In the genomic region with DNA sequence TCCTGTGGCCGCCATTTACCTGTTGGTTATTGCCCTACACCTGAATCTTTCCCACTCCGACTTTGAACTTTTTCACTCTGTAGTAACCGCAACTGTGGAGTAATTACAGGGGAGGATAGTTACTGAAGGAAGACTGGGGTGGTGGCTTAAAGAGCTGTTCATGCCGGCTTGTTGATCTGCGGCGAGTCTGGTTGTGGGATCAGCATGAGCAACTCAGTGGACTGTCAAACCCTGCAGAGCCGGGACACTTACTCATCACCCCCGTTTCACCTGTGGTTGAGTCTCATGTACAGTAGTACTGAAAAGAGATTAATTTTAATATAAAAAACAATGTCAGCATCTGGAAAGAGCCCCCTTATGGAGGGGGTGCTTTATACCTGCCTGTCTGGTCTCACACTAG, we compare ENCODE assay signal across 11 cellular contexts. TPM values are rescaled to one million over a fixed set of nuclear protein-coding genes. Genes with fewer than 3 reads are reported as not detected.
A peak's percentile ranks its signal among the peaks of the same experiment; 100 is the strongest.
DNase-seq lines count a peak whose midpoint lies in the region; ATAC-seq, FAIRE-seq and TF ChIP-seq lines count a peak whose summit lies in the region.
"Had no signal": no experiment of that assay in that cellular context is flagged by ENCODE, and none has a peak within 500 bp of the region (broad histone marks: within the 10 kb centered on the region; RNA-seq: fewer than 3 reads in every experiment).

No MANE protein-coding gene starts in this region.

- TF ChIP-seq EP300 in GM12878 (IDR thresholded peaks at IDR 0.05; ENCODE audit: borderline replicate concordance in 1 of 2, control insufficient read depth in 1 of 2, low read depth in 2 of 2, low read length in 2 of 2) = no peak

- H3K36me3 Mint-ChIP-seq in CD8-positive, alpha-beta T cell = peaks cover 47% of the 10 kb centered on the region
- peaks cover 13% of the 10 kb centered on the region for H3K36me3 Mint-ChIP-seq in IgD-negative memory B cell
- peaks cover 7% of the 10 kb centered on the region for H3K36me3 Mint-ChIP-seq in natural killer cell treated with Interleukin-12 subunit alpha and Interleukin-12 subunit beta and Interleukin-15 and Interleukin-18, amount 100 ng/mL, for 72 hours
- H3K36me3 Mint-ChIP-seq in glutamatergic neuron (ENCODE audit: unreplicated experiment) = peaks cover 11% of the 10 kb centered on the region

- no peak overlapping the region for H3K4me3 ChIP-seq in CD8-positive, alpha-beta T cell (ENCODE audit: low read depth, low read length)
- H3K4me3 ChIP-seq in GM12878 = peak overlapping the region; percentile 95; the same call in 1 of the 2 replicates

- BruUV-seq in GM12878 (replicated peaks; lab: Mats Ljungman, UMichigan) = no TSS peak

- H3K27ac ChIP-seq in CD8-positive, alpha-beta T cell (ENCODE audit: low read depth, low read length) = no peak overlapping the region
- no peak overlapping the region for H3K27ac ChIP-seq in GM12878 (ENCODE audit: control insufficient read depth, insufficient read depth)

- no peak for TF ChIP-seq RAD21 in GM12878 (IDR thresholded peaks at IDR 0.05; ENCODE audit: insufficient read depth, low read depth, low read length)

- peaks cover 59% of the 10 kb centered on the region for H3K4me1 Mint-ChIP-seq in CD8-positive, alpha-beta T cell (ENCODE audit: low read depth)
- H3K4me1 Mint-ChIP-seq in IgD-negative memory B cell (peaks cover 27 to 32% (median 31%) of the 10 kb centered on the region in 3 donors), glutamatergic neuron (ENCODE audit: low read depth, unreplicated experiment) (peaks cover 10% of the 10 kb centered on the region)
- peaks cover 46 to 48% of the 10 kb centered on the region in 2 donors for H3K4me1 Mint-ChIP-seq in natural killer cell treated with Interleukin-12 subunit alpha and Interleukin-12 subunit beta and Interleukin-15 and Interleukin-18, amount 100 ng/mL, for 72 hours (ENCODE audit: low read depth in 2 of 2)

- SMC1A ChIA-PET in GM12878 (lab: Charles Lee; ENCODE audit: uncharacterized antibody, unreplicated experiment) = no interaction called here

- peak overlapping the region; percentile 95; the same call in 1 of the 2 replicates for H3K4me2 ChIP-seq in GM12878 (ENCODE audit: control insufficient read depth, insufficient read depth)

- no peak for ATAC-seq in CD8-positive, alpha-beta T cell
- ATAC-seq in GM12878 = no peak
- ATAC-seq in natural killer cell treated with Interleukin-12 subunit alpha and Interleukin-12 subunit beta and Interleukin-15 and Interleukin-18, amount 100 ng/mL, for 72 hours = no peak
- no peak for ATAC-seq in HG03521 (IDR thresholded peaks at IDR 0.05; ENCODE audit: unreplicated experiment)

- peaks cover 39% of the 10 kb centered on the region for H3K4me1 ChIP-seq in CD8-positive, alpha-beta T cell (ENCODE audit: insufficient read depth, low read length)
- peaks cover 11% of the 10 kb centered on the region; the same call in 1 of the 2 replicates for H3K4me1 ChIP-seq in GM12878 (ENCODE audit: control insufficient read depth, insufficient read depth, low read length)

- no peaks in the 10 kb centered on the region for H3K9me3 ChIP-seq in CD8-positive, alpha-beta T cell (ENCODE audit: low read length)
- no peaks in the 10 kb centered on the region; the same call in 2 of the 3 replicates for H3K9me3 ChIP-seq in GM12878 (replicated peaks; ENCODE audit: control insufficient read depth, insufficient read depth, low read length)

- TF ChIP-seq POLR2A in GM12878 (IDR thresholded peaks at IDR 0.05; ENCODE audit: low read depth, low read length) = no peak

- intact Hi-C loops in CD8-positive, alpha-beta T cell (cut with DNase I, micrococcal nuclease) = loop anchor here (5.0 to 10.0 kb wide), 2 partner anchors 464 to 1593 kb away; partner anchors contain the start of gene UBE2F (in 1 of the 2)
- intact Hi-C loops in GM12878 (cut with micrococcal nuclease; ENCODE audit: unreplicated experiment) = no loop called here

- in situ Hi-C loops in GM12878 (cut with MboI) = no loop called here

- peak overlapping the region; percentile 95 for H3K27ac Mint-ChIP-seq in CD8-positive, alpha-beta T cell
- H3K27ac Mint-ChIP-seq in IgD-negative memory B cell (peak overlapping the region in 1 of 3 donors; percentile 55), glutamatergic neuron (ENCODE audit: unreplicated experiment) (no peak overlapping the region)
- peak overlapping the region; percentile 89 to 92 for H3K27ac Mint-ChIP-seq in natural killer cell treated with Interleukin-12 subunit alpha and Interleukin-12 subunit beta and Interleukin-15 and Interleukin-18, amount 100 ng/mL, for 72 hours

- no peaks in the 10 kb centered on the region for H3K27me3 Mint-ChIP-seq in CD8-positive, alpha-beta T cell (ENCODE audit: low read depth)
- H3K27me3 Mint-ChIP-seq in IgD-negative memory B cell = no peaks in the 10 kb centered on the region
- no peaks in the 10 kb centered on the region for H3K27me3 Mint-ChIP-seq in natural killer cell treated with Interleukin-12 subunit alpha and Interleukin-12 subunit beta and Interleukin-15 and Interleukin-18, amount 100 ng/mL, for 72 hours
- H3K27me3 Mint-ChIP-seq in glutamatergic neuron (ENCODE audit: unreplicated experiment) = peaks cover 6% of the 10 kb centered on the region

- WGBS in GM12878 (ENCODE audit: insufficient coverage, insufficient replicate concordance, low lambda C conversion rate, missing lambda C conversion rate) = 94% methylated on average over 8 of the region's 8 CpGs

- no peak for DNase-seq in CD8-positive, alpha-beta T cell
- DNase-seq in GM12878 (ENCODE audit: low read depth, low spot score) (no peak), iPS-NIHi7 (ENCODE audit: extremely low spot score) (no peak), glutamatergic neuron (no peak)
- no peak for DNase-seq in natural killer cell treated with Interleukin-12 subunit alpha and Interleukin-12 subunit beta and Interleukin-15 and Interleukin-18, amount 100 ng/mL, for 72 hours (ENCODE audit: low spot score)
- DNase-seq: activated CD8-positive, alpha-beta memory T cell treated with anti-CD3 and anti-CD28 coated beads for 24 hours; aorta; NCI-H187 treated with DMSO at 0.1 percent for 48 hours had no signal

- H3K27me3 ChIP-seq in CD8-positive, alpha-beta T cell (ENCODE audit: insufficient read depth, low read length) = no peaks in the 10 kb centered on the region
- no peaks in the 10 kb centered on the region for H3K27me3 ChIP-seq in GM12878 (replicated peaks in 1 of 2; ENCODE audit: control insufficient read depth in 2 of 2, insufficient read depth in 2 of 2, low read length in 1 of 2)

- H4K20me1 ChIP-seq in GM12878 (ENCODE audit: control insufficient read depth, insufficient read depth) = no peaks in the 10 kb centered on the region

- POLR2A ChIA-PET in CD8-positive, alpha-beta T cell (lab: Charles Lee) = no interaction called here
- POLR2A ChIA-PET in GM12878 (lab: Charles Lee) = interaction anchor here (0.6 to 1.1 kb wide), 2 partner anchors 12 to 40 kb away, joined by 3 read pairs; no protein-coding TSS in a partner anchor

- H2AFZ ChIP-seq in GM12878 (ENCODE audit: control insufficient read depth, low read depth, low read length) = no peak overlapping the region

- CTCF ChIA-PET in CD8-positive, alpha-beta T cell (lab: Charles Lee) = no interaction called here
- CTCF ChIA-PET in GM12878 (lab: Yijun Ruan, JAX) = no interaction called here

- H3K9ac ChIP-seq in GM12878 (ENCODE audit: control insufficient read depth, insufficient read depth, low read length) = no peak overlapping the region

- peaks cover 3% of the 10 kb centered on the region for H3K36me3 ChIP-seq in CD8-positive, alpha-beta T cell (ENCODE audit: insufficient read depth, low read length)
- H3K36me3 ChIP-seq in GM12878 (ENCODE audit: control insufficient read depth in 2 of 2, insufficient read depth in 2 of 2, low read length in 1 of 2) = peaks cover 0 to 5% of the 10 kb centered on the region in 2 experiments; a peak in 2 of 4 replicates

- RAD21 ChIA-PET in GM12878 (lab: Charles Lee; ENCODE audit: unreplicated experiment) = interaction anchor here (1.0 kb wide), 1 partner anchor 32 kb away, joined by 3 read pairs; no protein-coding TSS in a partner anchor

- H3K79me2 ChIP-seq in GM12878 (ENCODE audit: control insufficient read depth, insufficient read depth, low read length) = peaks cover 48% of the 10 kb centered on the region

- no peak for FAIRE-seq in GM12878 (lab: Jason Lieb, UNC)
- FAIRE-seq: endometrium had no signal

- H3K4me3 Mint-ChIP-seq in CD8-positive, alpha-beta T cell = peak overlapping the region; percentile 91
- H3K4me3 Mint-ChIP-seq in IgD-negative memory B cell (peak overlapping the region in 3 of 4 donors; percentile 8 to 93 (median 71)), glutamatergic neuron (ENCODE audit: unreplicated experiment) (no peak overlapping the region)
- H3K4me3 Mint-ChIP-seq in natural killer cell treated with Interleukin-12 subunit alpha and Interleukin-12 subunit beta and Interleukin-15 and Interleukin-18, amount 100 ng/mL, for 72 hours = peak overlapping the region; percentile 86

- TF ChIP-seq CTCF in CD8-positive, alpha-beta T cell (IDR thresholded peaks at IDR 0.05) = no peak
- TF ChIP-seq CTCF in GM12878 (IDR thresholded peaks at IDR 0.05 in 2 of 3, conservative IDR thresholded peaks at IDR 0.05 in 1 of 3; ENCODE audit: control insufficient read depth in 2 of 3, extremely low read depth in 1 of 3, insufficient read depth in 1 of 3, low read depth in 3 of 3, low read length in 3 of 3) (no peak), glutamatergic neuron (IDR thresholded peaks at IDR 0.05; ENCODE audit: partially characterized antibody, unreplicated experiment) (no peak)

- peaks cover 4% of the 10 kb centered on the region for H3K9me3 Mint-ChIP-seq in CD8-positive, alpha-beta T cell
- H3K9me3 Mint-ChIP-seq in IgD-negative memory B cell = peaks cover 0 to 4% (median 0%) of the 10 kb centered on the region in 3 donors
- H3K9me3 Mint-ChIP-seq in natural killer cell treated with Interleukin-12 subunit alpha and Interleukin-12 subunit beta and Interleukin-15 and Interleukin-18, amount 100 ng/mL, for 72 hours = no peaks in the 10 kb centered on the region
- H3K9me3 Mint-ChIP-seq in glutamatergic neuron (ENCODE audit: unreplicated experiment) = peaks cover 4% of the 10 kb centered on the region

RNA-seq across cellular contexts. Expression of gene ASB1, which starts 2.1 kb away (rescaled TPM):
- total RNA-seq in CD8-positive, alpha-beta T cell = 10 to 100 TPM; 16.3 to 25.3 TPM
- polyA plus RNA-seq in IgD-negative memory B cell = 30.1 TPM
- total RNA-seq in GM12878 (2013; cell fraction: nucleolus; rRNA removed) = 26.9 and 29.8 TPM in 2 replicates
- 18.4 and 30.0 TPM in 2 replicates for total RNA-seq in GM12878 (2014; rRNA removed)
- 13.7 and 16.3 TPM in 2 replicates for total RNA-seq in GM12878 (2014; rRNA removed; fragmentation: Illumina TruSeq; extraction: Trizol)
- 31.2 and 34.2 TPM in 2 replicates for total RNA-seq in GM12878 (2021)
- polyA plus RNA-seq in GM12878 (2011; ENCODE audit: low read depth) = 13.1 TPM
- 13.7 and 22.7 TPM in 2 replicates for polyA plus RNA-seq in GM12878 (2011; rRNA removed)
- 29.7 and 34.0 TPM in 2 replicates for polyA plus RNA-seq in GM12878 (2011; cell fraction: cytosol; rRNA removed)
- polyA plus RNA-seq in GM12878 (2011; cell fraction: nucleus; rRNA removed) = 54.1 and 64.5 TPM in 2 replicates
- 20.1 and 21.5 TPM in 2 replicates for polyA plus RNA-seq in GM12878 (2012)
- 9.5 and 17.4 TPM in 2 replicates for polyA plus RNA-seq in GM12878 (2014; fragmentation: Illumina TruSeq; extraction: Trizol)
- 10 to 100 TPM in 1 of 2 experiments, 1 to 10 TPM in 1; 5.2 to 16.2 TPM for polyA plus RNA-seq in GM12878 (2014; fragmentation: Nextera tagmentation; extraction: Ambion mirVana)
- polyA plus RNA-seq in GM12878 (2014; rRNA removed) = 31.2 and 37.3 TPM in 2 replicates
- 10 to 100 TPM; 28.8 to 29.5 TPM for polyA plus RNA-seq in GM12878 (2016; fragmentation: Nextera tagmentation; extraction: Ambion mirVana)
- 12.9 and 21.5 TPM in 2 replicates for polyA minus RNA-seq in GM12878 (2011; rRNA and poly(A)+ RNA removed)
- polyA minus RNA-seq in GM12878 (2011; cell fraction: cytosol; rRNA and poly(A)+ RNA removed) = 10.4 and 13.1 TPM in 2 replicates
- 14.1 and 24.8 TPM in 2 replicates for polyA minus RNA-seq in GM12878 (2011; cell fraction: nucleus; rRNA and poly(A)+ RNA removed)
- 10 to 100 TPM; 50.2 to 63.3 TPM for total RNA-seq in natural killer cell treated with Interleukin-12 subunit alpha and Interleukin-12 subunit beta and Interleukin-15 and Interleukin-18, amount 100 ng/mL, for 72 hours
- 36.1 TPM for total RNA-seq in glutamatergic neuron (ENCODE audit: unreplicated experiment)
